ENCODE assay signal across 8 cellular contexts in the genomic region with DNA sequence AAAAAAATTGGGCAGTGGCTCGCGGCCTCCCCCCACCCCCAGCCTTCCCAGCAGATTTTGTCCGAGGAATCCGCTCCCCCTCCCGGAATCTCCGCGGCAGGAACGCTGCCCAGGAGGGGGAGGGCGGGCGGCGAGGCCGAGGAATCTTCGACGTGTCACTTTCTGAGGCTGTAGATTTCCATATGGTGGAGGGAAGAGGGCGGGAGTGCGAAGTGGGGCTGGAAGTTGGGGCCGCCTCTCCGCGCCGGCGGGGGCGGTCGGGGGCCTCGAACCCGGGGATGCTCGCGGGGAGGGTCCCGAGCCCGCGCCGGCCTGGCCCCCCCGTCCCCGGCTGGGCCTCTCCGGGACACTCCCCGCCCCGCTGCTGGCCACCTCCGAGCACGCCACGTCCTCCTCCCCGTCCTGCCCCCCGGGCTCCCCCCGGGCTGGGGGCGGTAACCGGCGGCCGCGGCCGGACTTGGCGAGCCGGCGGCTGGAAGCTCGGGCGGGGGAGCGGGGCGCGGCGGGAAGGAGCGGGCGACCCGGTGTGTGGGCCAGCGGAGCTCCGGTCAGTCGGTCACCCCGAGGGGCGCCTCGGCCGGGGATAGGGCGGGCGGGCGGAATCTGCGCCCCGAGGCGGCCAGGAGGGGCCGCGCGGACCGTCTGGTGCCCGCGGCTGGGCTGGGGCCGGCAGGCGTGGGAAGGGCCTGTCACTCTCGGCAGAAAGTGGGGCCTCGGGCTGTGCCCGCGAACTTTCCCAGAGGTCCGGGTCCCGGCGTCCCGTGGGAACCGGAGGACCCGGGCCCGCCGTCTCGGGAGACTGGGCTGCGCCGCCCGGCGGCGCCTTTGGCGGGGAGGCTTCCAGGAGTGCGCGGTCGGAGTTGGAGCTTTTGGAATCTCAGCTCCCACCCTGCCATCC. TPM values are rescaled to one million over a fixed set of nuclear protein-coding genes. Genes with fewer than 3 reads are reported as not detected.
A peak's percentile ranks its signal among the peaks of the same experiment; 100 is the strongest.
DNase-seq lines count a peak whose midpoint lies in the region; ATAC-seq, FAIRE-seq and TF ChIP-seq lines count a peak whose summit lies in the region.

No MANE protein-coding gene starts in this region.

- H3K4me1 Mint-ChIP-seq in nephron: peaks cover 50% of the 10 kb centered on the region

- FAIRE-seq in GM18507 (lab: Jason Lieb, UNC): no peak

- peaks cover 12% of the 10 kb centered on the region for H3K36me3 Mint-ChIP-seq in nephron (ENCODE audit: low read depth)

- no peak overlapping the region for H3K27ac ChIP-seq in OCI-LY1 (ENCODE audit: low read depth, low read length, poor library complexity, severe bottlenecking)
- peak overlapping the region; percentile 94 to 98 (median 94) for H3K27ac ChIP-seq in thyroid gland

- no peaks in the 10 kb centered on the region for H3K9me3 Mint-ChIP-seq in nephron

- peaks cover 3% of the 10 kb centered on the region for H3K27me3 Mint-ChIP-seq in nephron (ENCODE audit: low read depth)

- H3K4me3 Mint-ChIP-seq in nephron: peak overlapping the region; percentile 98 to 99 (median 99)

- H3K9me3 ChIP-seq in OCI-LY1 (ENCODE audit: low read length) (no peaks in the 10 kb centered on the region), thyroid gland (no peaks in the 10 kb centered on the region)

- peak; percentile 88 for DNase-seq in AG08395 (ENCODE audit: low spot score)
- peak; percentile 23 for DNase-seq in GM18507 (ENCODE audit: extremely low spot score, insufficient read length, low read depth)
- peak; percentile 47 for DNase-seq in activated naive CD4-positive, alpha-beta T cell treated with Interleukin-2 at 50 U/mL for 16 hours
- peak; percentile 94 for DNase-seq in fibroblast of villous mesenchyme (ENCODE audit: low read depth)
- peak; percentile 86 for DNase-seq in thyroid gland

- H3F3A ChIP-seq in OCI-LY1 (ENCODE audit: insufficient read depth, low read length): no peaks in the 10 kb centered on the region

- H3K27ac Mint-ChIP-seq in nephron: peak overlapping the region; percentile 98 to 100 (median 99)

- H3K79me2 ChIP-seq in OCI-LY1 (ENCODE audit: insufficient read depth, low read length): no peaks in the 10 kb centered on the region

- no peaks in the 10 kb centered on the region for H3K9me2 ChIP-seq in OCI-LY1 (ENCODE audit: low read depth, low read length)

- WGBS in thyroid gland, 2 donors: 0 to 1% methylated on average over 15 to 27 of the region's 103 CpGs

- H3K27me3 ChIP-seq in OCI-LY1 (ENCODE audit: insufficient read depth, low read length): no peaks in the 10 kb centered on the region; the same call in 1 of the 2 replicates
- H3K27me3 ChIP-seq in thyroid gland: no peaks in the 10 kb centered on the region

- peaks cover 7% of the 10 kb centered on the region for H3K4me1 ChIP-seq in OCI-LY1 (ENCODE audit: insufficient read depth, low read length, severe bottlenecking)
- H3K4me1 ChIP-seq in thyroid gland: peaks cover 14 to 33% of the 10 kb centered on the region in 2 donors

- H2AFZ ChIP-seq in OCI-LY1 (ENCODE audit: low read length): peak overlapping the region; percentile 56; the same call in 1 of the 2 replicates

- peak in 1 of 2 donors; percentile 81 for TF ChIP-seq POLR2A in thyroid gland (IDR thresholded peaks at IDR 0.05)

- intact Hi-C loops in thyroid gland (cut with DNase I): no loop called here

- H3K9ac ChIP-seq in OCI-LY1 (ENCODE audit: low read length): peak overlapping the region; percentile 72

- TF ChIP-seq CTCF in OCI-LY1 (IDR thresholded peaks at IDR 0.05; ENCODE audit: low read length): no peak
- peak; percentile 36 for TF ChIP-seq CTCF in fibroblast of villous mesenchyme (IDR thresholded peaks at IDR 0.05; ENCODE audit: insufficient read depth, low read depth, low read length)
- TF ChIP-seq CTCF in nephron (IDR thresholded peaks at IDR 0.05; ENCODE audit: unreplicated experiment in 3 of 3): peak in 1 of 3 experiments; percentile 34
- peak in 1 of 6 experiments; percentile 4 for TF ChIP-seq CTCF in thyroid gland (IDR thresholded peaks at IDR 0.05)

- H3K4me3 ChIP-seq in OCI-LY1 (ENCODE audit: low read depth, low read length, poor library complexity, severe bottlenecking) (peak overlapping the region; percentile 73), fibroblast of villous mesenchyme (ENCODE audit: low read depth, low read length) (peak overlapping the region; percentile 74), thyroid gland (replicated peaks in 1 of 3) (peak overlapping the region; percentile 87 to 96 (median 94))

- H4K20me1 ChIP-seq in OCI-LY1 (ENCODE audit: insufficient read depth, low read length): no peaks in the 10 kb centered on the region

- no peaks in the 10 kb centered on the region for H3K36me3 ChIP-seq in OCI-LY1 (ENCODE audit: insufficient read depth, low read length)
- H3K36me3 ChIP-seq in thyroid gland: no peaks in the 10 kb centered on the region

- peak overlapping the region; percentile 72 for H3K4me2 ChIP-seq in OCI-LY1 (ENCODE audit: low read length)

- peak; percentile 27 for ATAC-seq in HG03175 (IDR thresholded peaks at IDR 0.05; ENCODE audit: unreplicated experiment)

RNA-seq across cellular contexts. Expression of a gene that starts 0.9 kb away (rescaled TPM):
- total RNA-seq in fibroblast of villous mesenchyme (165 and 221 TPM in 2 replicates), thyroid gland (100 to 1,000 TPM; 118 to 172 (median 146) TPM)

Comparison
In these comparisons a context has a peak if more than half of its experiments do, and no peak if none do; other contexts are left out.
1. DNase-seq: peak in every context shown above with its lines; median percentile 94 in fibroblast of villous mesenchyme; 88 in AG08395; 86 in thyroid gland; 47 in activated naive CD4-positive, alpha-beta T cell treated with Interleukin-2 at 50 U/mL for 16 hours; 23 in GM18507.